Comparison of ENCODE assay signal across 37 cellular contexts in genomic region chr3:733313-733712, GRCh38.
"Had no signal": no experiment of that assay in that cellular context is flagged by ENCODE, and none has a peak within 500 bp of the region (broad histone marks: within the 10 kb centered on the region; RNA-seq: fewer than 3 reads in every experiment).

No MANE protein-coding gene starts in this region.

- H3K9me3 ChIP-seq: adrenal gland, body of pancreas, breast epithelium had no signal

- H3K27ac Mint-ChIP-seq: activated B cell treated with CpG ODN at 0.5 μM for 24 hours; activated CD4-positive, alpha-beta memory T cell treated with anti-CD3 and anti-CD28 coated beads, Interleukin-2, amount 10 ng/mL, durations not matched to agents 7 days and 5 days; activated CD4-positive, alpha-beta T cell treated with anti-CD3 and anti-CD28 coated beads for 36 hours; activated CD4-positive, alpha-beta T cell treated with anti-CD3 and anti-CD28 coated beads, Interleukin-2, amount 10 ng/mL, durations not matched to agents 7 days and 5 days; activated CD8-positive, alpha-beta memory T cell treated with anti-CD3 and anti-CD28 coated beads, Interleukin-2, amount 10 ng/mL, durations not matched to agents 7 days and 5 days; activated CD8-positive, alpha-beta T cell treated with anti-CD3 and anti-CD28 coated beads, Interleukin-2, amount 10 ng/mL, durations not matched to agents 7 days and 5 days; activated naive CD4-positive, alpha-beta T cell treated with anti-CD3 and anti-CD28 coated beads for 36 hours; activated naive CD4-positive, alpha-beta T cell treated with anti-CD3 and anti-CD28 coated beads, Interleukin-2, amount 50 U/mL, for 72 hours; activated naive CD8-positive, alpha-beta T cell treated with anti-CD3 and anti-CD28 coated beads for 36 hours; activated T-cell treated with anti-CD3 and anti-CD28 coated beads, Interleukin-2, amount 50 U/mL, for 72 hours; activated T-helper 1 cell treated with anti-CD3 and anti-CD28 coated beads, Interleukin-12 subunit alpha, Interleukin-12 subunit beta, Interleukin-2, Interleukin-4 antibody, amounts not matched to agents 30 ng/mL and 10 ng/mL and 1 ng/mL, durations not matched to agents 14 hours and 24 hours and 36 hours; activated T-helper 17 cell treated with anti-CD3 and anti-CD28 coated beads, Interleukin-2, amount 50 U/mL, for 72 hours; T-helper 1 cell treated with Interleukin-12 subunit alpha and Interleukin-12 subunit beta and Interleukin-4 antibody, amounts not matched to agents 30 μg/mL and 1 μg/mL, for 36 hours; T-helper 2 cell treated with Interferon-gamma antibody and Interleukin-4, amounts not matched to agents 5 μg/mL and 100 μg/mL, for 36 hours had no signal

- H3K27me3 ChIP-seq: adrenal gland, body of pancreas, brain microvascular endothelial cell, breast epithelium had no signal

- ATAC-seq: activated CD4-positive, alpha-beta T cell treated with anti-CD3 and anti-CD28 coated beads for 36 hours; activated CD8-positive, alpha-beta memory T cell treated with anti-CD3 and anti-CD28 coated beads, Interleukin-2, amount 10 ng/mL, durations not matched to agents 7 days and 5 days; activated CD8-positive, alpha-beta T cell treated with anti-CD3 and anti-CD28 coated beads, Interleukin-2, amount 10 ng/mL, durations not matched to agents 7 days and 5 days; activated naive CD4-positive, alpha-beta T cell treated with anti-CD3 and anti-CD28 coated beads, Interleukin-2, amount 50 U/mL, for 72 hours; activated T-cell treated with anti-CD3 and anti-CD28 coated beads, Interleukin-2, amount 50 U/mL, for 4 hours; activated T-cell treated with anti-CD3 and anti-CD28 coated beads, Interleukin-2, amount 50 U/mL, for 72 hours; activated T-helper 17 cell treated with anti-CD3 and anti-CD28 coated beads, Interleukin-2, amount 50 U/mL, for 72 hours; body of pancreas had no signal

- H3K4me1 ChIP-seq: adrenal gland, body of pancreas, breast epithelium had no signal

- H3K27ac ChIP-seq: adrenal gland, body of pancreas, brain microvascular endothelial cell, breast epithelium, VCaP had no signal

- H3K27me3 Mint-ChIP-seq: activated B cell treated with CpG ODN at 0.5 μM for 24 hours; activated CD4-positive, alpha-beta memory T cell treated with anti-CD3 and anti-CD28 coated beads, Interleukin-2, amount 10 ng/mL, durations not matched to agents 7 days and 5 days; activated CD4-positive, alpha-beta T cell treated with anti-CD3 and anti-CD28 coated beads for 36 hours; activated CD4-positive, alpha-beta T cell treated with anti-CD3 and anti-CD28 coated beads, Interleukin-2, amount 10 ng/mL, durations not matched to agents 7 days and 5 days; activated CD8-positive, alpha-beta memory T cell treated with anti-CD3 and anti-CD28 coated beads, Interleukin-2, amount 10 ng/mL, durations not matched to agents 7 days and 5 days; activated naive CD8-positive, alpha-beta T cell treated with anti-CD3 and anti-CD28 coated beads for 36 hours; activated T-helper 17 cell treated with anti-CD3 and anti-CD28 coated beads, Interleukin-2, amount 50 U/mL, for 72 hours had no signal

- FAIRE-seq: astrocyte, colon, TTC549 had no signal

- DNase-seq: activated B cell treated with CpG ODN at 0.5 μM for 24 hours; activated CD4-positive, alpha-beta memory T cell treated with anti-CD3 and anti-CD28 coated beads, Interleukin-2, amount 10 ng/mL, durations not matched to agents 7 days and 5 days; activated CD4-positive, alpha-beta T cell treated with anti-CD3 and anti-CD28 coated beads for 1 hour; activated CD4-positive, alpha-beta T cell treated with anti-CD3 and anti-CD28 coated beads for 36 hours; activated CD4-positive, alpha-beta T cell treated with anti-CD3 and anti-CD28 coated beads for 48 hours; activated CD4-positive, alpha-beta T cell treated with anti-CD3 and anti-CD28 coated beads, Interleukin-2, amount 10 ng/mL, durations not matched to agents 7 days and 5 days; activated CD4-positive, alpha-beta T cell treated with anti-CD3 and anti-CD28 coated beads, Interleukin-2, amount 50 U/mL, for 48 hours; activated CD8-positive, alpha-beta memory T cell treated with anti-CD3 and anti-CD28 coated beads for 24 hours; activated CD8-positive, alpha-beta memory T cell treated with anti-CD3 and anti-CD28 coated beads, Interleukin-2, amount 10 ng/mL, durations not matched to agents 7 days and 5 days; activated CD8-positive, alpha-beta memory T cell treated with anti-CD3 and anti-CD28 coated beads, Interleukin-2, amount 50 U/mL, for 48 hours; activated CD8-positive, alpha-beta T cell treated with anti-CD3 and anti-CD28 coated beads, Interleukin-2, amount 10 ng/mL, durations not matched to agents 7 days and 5 days; activated effector memory CD4-positive, alpha-beta T cell treated with anti-CD3 and anti-CD28 coated beads, Interleukin-2, amount 50 U/mL, for 16 hours; activated gamma-delta T cell treated with Interleukin-2 at 50 U/mL for 16 hours; activated naive CD4-positive, alpha-beta T cell; activated naive CD4-positive, alpha-beta T cell treated with anti-CD3 and anti-CD28 coated beads for 36 hours; activated naive CD4-positive, alpha-beta T cell treated with anti-CD3 and anti-CD28 coated beads, Interleukin-2, amount 50 U/mL, for 16 hours; activated naive CD8-positive, alpha-beta T cell treated with anti-CD3 and anti-CD28 coated beads for 36 hours; activated T-cell treated with anti-CD3 and anti-CD28 coated beads, Interleukin-2, amount 50 U/mL, for 4 hours; activated T-cell treated with anti-CD3 and anti-CD28 coated beads, Interleukin-2, amount 50 U/mL, for 72 hours; adrenal gland; amniotic stem cell; aorta; body of pancreas; brain microvascular endothelial cell; central memory CD4-positive, alpha-beta T cell; T-helper 2 cell; T-helper 9 cell had no signal

- H3K9me3 Mint-ChIP-seq: activated naive CD4-positive, alpha-beta T cell treated with anti-CD3 and anti-CD28 coated beads for 36 hours had no signal

- H3K36me3 ChIP-seq: adrenal gland, brain microvascular endothelial cell, breast epithelium had no signal

- H3K4me3 ChIP-seq: adrenal gland, body of pancreas, breast epithelium had no signal

- H3K36me3 Mint-ChIP-seq: activated CD8-positive, alpha-beta memory T cell treated with anti-CD3 and anti-CD28 coated beads, Interleukin-2, amount 10 ng/mL, durations not matched to agents 7 days and 5 days; activated naive CD4-positive, alpha-beta T cell treated with anti-CD3 and anti-CD28 coated beads, Interleukin-2, amount 50 U/mL, for 72 hours; activated naive CD8-positive, alpha-beta T cell treated with anti-CD3 and anti-CD28 coated beads for 36 hours had no signal

- H3K4me1 Mint-ChIP-seq: activated B cell treated with CpG ODN at 0.5 μM for 24 hours; activated CD4-positive, alpha-beta memory T cell treated with anti-CD3 and anti-CD28 coated beads, Interleukin-2, amount 10 ng/mL, durations not matched to agents 7 days and 5 days; activated CD4-positive, alpha-beta T cell treated with anti-CD3 and anti-CD28 coated beads for 36 hours; activated CD4-positive, alpha-beta T cell treated with anti-CD3 and anti-CD28 coated beads, Interleukin-2, amount 10 ng/mL, durations not matched to agents 7 days and 5 days; activated CD8-positive, alpha-beta memory T cell treated with anti-CD3 and anti-CD28 coated beads, Interleukin-2, amount 10 ng/mL, durations not matched to agents 7 days and 5 days; activated naive CD8-positive, alpha-beta T cell treated with anti-CD3 and anti-CD28 coated beads for 36 hours; activated T-helper 17 cell treated with anti-CD3 and anti-CD28 coated beads, Interleukin-2, amount 50 U/mL, for 72 hours had no signal

- H3K4me3 Mint-ChIP-seq: activated B cell treated with CpG ODN at 0.5 μM for 24 hours; activated CD4-positive, alpha-beta memory T cell treated with anti-CD3 and anti-CD28 coated beads, Interleukin-2, amount 10 ng/mL, durations not matched to agents 7 days and 5 days; activated CD4-positive, alpha-beta T cell treated with anti-CD3 and anti-CD28 coated beads for 36 hours; activated CD4-positive, alpha-beta T cell treated with anti-CD3 and anti-CD28 coated beads, Interleukin-2, amount 10 ng/mL, durations not matched to agents 7 days and 5 days; activated CD8-positive, alpha-beta memory T cell treated with anti-CD3 and anti-CD28 coated beads, Interleukin-2, amount 10 ng/mL, durations not matched to agents 7 days and 5 days; activated CD8-positive, alpha-beta T cell treated with anti-CD3 and anti-CD28 coated beads, Interleukin-2, amount 10 ng/mL, durations not matched to agents 7 days and 5 days; activated naive CD4-positive, alpha-beta T cell treated with anti-CD3 and anti-CD28 coated beads for 36 hours; activated naive CD8-positive, alpha-beta T cell treated with anti-CD3 and anti-CD28 coated beads for 36 hours; activated T-cell treated with anti-CD3 and anti-CD28 coated beads, Interleukin-2, amount 50 U/mL, for 4 hours; activated T-cell treated with anti-CD3 and anti-CD28 coated beads, Interleukin-2, amount 50 U/mL, for 72 hours; activated T-helper 1 cell treated with anti-CD3 and anti-CD28 coated beads, Interleukin-12 subunit alpha, Interleukin-12 subunit beta, Interleukin-2, Interleukin-4 antibody, amounts not matched to agents 30 ng/mL and 10 ng/mL and 1 ng/mL, durations not matched to agents 14 hours and 24 hours and 36 hours; activated T-helper 17 cell treated with anti-CD3 and anti-CD28 coated beads, Interleukin-2, amount 50 U/mL, for 72 hours; T-helper 1 cell treated with Interleukin-12 subunit alpha and Interleukin-12 subunit beta and Interleukin-4 antibody, amounts not matched to agents 30 μg/mL and 1 μg/mL, for 36 hours; T-helper 2 cell treated with Interferon-gamma antibody and Interleukin-4, amounts not matched to agents 5 μg/mL and 100 μg/mL, for 36 hours had no signal
